25 cellular contexts compared by ENCODE assay signal in the genomic region with DNA sequence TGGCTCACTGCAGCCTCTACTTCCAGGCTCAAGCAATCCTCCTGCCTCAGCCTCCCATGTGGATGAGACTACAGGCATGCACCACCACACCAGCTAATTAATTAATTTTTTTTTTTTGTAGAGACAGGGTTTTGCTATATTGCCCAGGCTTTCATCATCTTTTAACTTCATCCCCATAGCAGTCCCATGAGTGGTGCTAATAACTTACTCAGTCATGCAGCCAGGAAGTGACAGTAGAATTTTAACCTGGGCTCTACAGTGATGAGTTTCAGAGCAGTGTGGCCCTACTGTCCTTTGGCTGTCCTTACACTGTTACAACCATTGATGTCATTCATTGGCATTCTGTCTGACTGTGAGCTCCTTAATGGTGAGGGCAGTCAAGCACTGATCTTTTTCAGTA. TPM values are rescaled to one million over a fixed set of nuclear protein-coding genes. Genes with fewer than 3 reads are reported as not detected.
A peak's percentile ranks its signal among the peaks of the same experiment; 100 is the strongest.
DNase-seq lines count a peak whose midpoint lies in the region; ATAC-seq and TF ChIP-seq lines count a peak whose summit lies in the region.
"Had no signal": no experiment of that assay in that cellular context is flagged by ENCODE, and none has a peak within 500 bp of the region (broad histone marks: within the 10 kb centered on the region; RNA-seq: fewer than 3 reads in every experiment).

No MANE protein-coding gene starts in this region.

- H3K79me2 ChIP-seq in HCT116 (ENCODE audit: insufficient read depth, low read length) (no peaks in the 10 kb centered on the region; the same call in 1 of the 2 replicates), PC-9 (ENCODE audit: low read depth) (peaks cover 10% of the 10 kb centered on the region)

- H3K9me2 ChIP-seq in HCT116 (ENCODE audit: insufficient read depth) = no peaks in the 10 kb centered on the region
- no peaks in the 10 kb centered on the region for H3K9me2 ChIP-seq in PC-9 (ENCODE audit: insufficient read depth)

- intact Hi-C loops in HCT116 (cut with micrococcal nuclease) = no loop called here
- intact Hi-C loops in PC-9 (cut with micrococcal nuclease; ENCODE audit: unreplicated experiment) = no loop called here
- intact Hi-C loops in activated CD4-positive, alpha-beta memory T cell treated with anti-CD3 and anti-CD28 coated beads for 36 hours (cut with micrococcal nuclease) = no loop called here

- no peaks in the 10 kb centered on the region for H3K36me3 Mint-ChIP-seq in activated CD4-positive, alpha-beta memory T cell treated with anti-CD3 and anti-CD28 coated beads for 36 hours
- H3K36me3 Mint-ChIP-seq: natural killer cell had no signal

- H2AFZ ChIP-seq in HCT116 (ENCODE audit: low read depth, low read length, poor library complexity, severe bottlenecking) (no peak overlapping the region), PC-9 (no peak overlapping the region)
- H2AFZ ChIP-seq: GM23338 had no signal

- no peak overlapping the region for H3K4me3 ChIP-seq in AG10803 (ENCODE audit: low read length)
- H3K4me3 ChIP-seq in HCT116 (replicated peaks in 1 of 2; ENCODE audit: low read depth in 1 of 2, low read length in 2 of 2) = no peak overlapping the region
- no peak overlapping the region for H3K4me3 ChIP-seq in PC-9
- no peak overlapping the region for H3K4me3 ChIP-seq in fibroblast of the aortic adventitia (ENCODE audit: low read depth, low read length)
- H3K4me3 ChIP-seq: GM23338, SK-N-MC had no signal

- peaks cover 32% of the 10 kb centered on the region for H3K4me1 Mint-ChIP-seq in activated CD4-positive, alpha-beta memory T cell treated with anti-CD3 and anti-CD28 coated beads for 36 hours (ENCODE audit: low read depth)

- no peak overlapping the region for H3K4me2 ChIP-seq in HCT116 (ENCODE audit: low read length)
- no peak overlapping the region for H3K4me2 ChIP-seq in PC-9
- H3K4me2 ChIP-seq: GM23338 had no signal

- H3K36me3 ChIP-seq in HCT116 (ENCODE audit: control insufficient read depth in 1 of 2, insufficient read depth in 2 of 2, low read length in 2 of 2) = no peaks in the 10 kb centered on the region
- H3K36me3 ChIP-seq in PC-9 (ENCODE audit: low read depth) = no peaks in the 10 kb centered on the region
- H3K36me3 ChIP-seq: BE2C had no signal

- DNase-seq in AG10803 (ENCODE audit: low read depth) = peak; percentile 16
- DNase-seq in HCT116 (ENCODE audit: low read depth, low spot score) = no peak
- DNase-seq in PC-9 = no peak
- peak; percentile 23 for DNase-seq in fibroblast of the aortic adventitia (ENCODE audit: low read depth)
- DNase-seq in NCI-H2029 treated with DMSO at 0.1 percent for 48 hours (lab: John Stamatoyannopoulos, UW) = no peak
- no peak for DNase-seq in activated CD4-positive, alpha-beta memory T cell treated with anti-CD3 and anti-CD28 coated beads for 36 hours
- DNase-seq in HEK293T (ENCODE audit: extremely low spot score) = no peak
- DNase-seq: activated effector memory CD4-positive, alpha-beta T cell treated with anti-CD3 and anti-CD28 coated beads, Interleukin-2, amount 50 U/mL, for 16 hours; activated naive CD8-positive, alpha-beta T cell treated with anti-CD3 and anti-CD28 coated beads, Interleukin-2, amount 10 ng/mL, durations not matched to agents 7 days and 5 days; activated T-cell treated with anti-CD3 and anti-CD28 coated beads, Interleukin-2, amount 50 U/mL, for 1 hour; BE2C; central memory CD4-positive, alpha-beta T cell; dermis blood vessel endothelial cell; DMS79; kidney; natural killer cell; NCI-H1105 treated with DMSO at 0.1 percent for 48 hours; NCI-H2029; NCI-H774; occipital lobe had no signal

- no peak for TF ChIP-seq RAD21 in HCT116 (IDR thresholded peaks at IDR 0.05; ENCODE audit: low read depth)

- H3K4me3 Mint-ChIP-seq in activated CD4-positive, alpha-beta memory T cell treated with anti-CD3 and anti-CD28 coated beads for 36 hours = no peak overlapping the region
- H3K4me3 Mint-ChIP-seq: activated naive CD8-positive, alpha-beta T cell treated with anti-CD3 and anti-CD28 coated beads, Interleukin-2, amount 10 ng/mL, durations not matched to agents 7 days and 5 days; GM23338; natural killer cell; stimulated activated naive CD8-positive, alpha-beta T cell treated with anti-CD3 and anti-CD28 coated beads, Interleukin-15, Interleukin-2, amounts not matched to agents 100 ng/mL and 50 ng/mL, for 24 hours; T-helper 1 cell treated with Interleukin-12 subunit alpha and Interleukin-12 subunit beta and Interleukin-4 antibody, amounts not matched to agents 30 μg/mL and 1 μg/mL, for 36 hours had no signal

- H3K4me1 ChIP-seq in HCT116 (ENCODE audit: control insufficient read depth in 1 of 2, insufficient read depth in 2 of 2, low read length in 2 of 2) (peaks cover 15 to 48% of the 10 kb centered on the region in 2 experiments), PC-9 (replicated peaks; ENCODE audit: insufficient read depth) (peaks cover 25% of the 10 kb centered on the region)
- H3K4me1 ChIP-seq: BE2C had no signal

- H3K27ac ChIP-seq in HCT116 (ENCODE audit: low read depth, low read length) (no peak overlapping the region), PC-9 (peak overlapping the region; percentile 70)
- H3K27ac ChIP-seq: SK-N-MC had no signal

- no peak for ATAC-seq in HCT116
- ATAC-seq in GM19455 (IDR thresholded peaks at IDR 0.05; ENCODE audit: unreplicated experiment) = no peak
- ATAC-seq: GM23338, natural killer cell had no signal

- TF ChIP-seq CTCF in AG10803 (conservative IDR thresholded peaks at IDR 0.05; ENCODE audit: low read length) (no peak), HCT116 (IDR thresholded peaks at IDR 0.05 in 2 of 3, conservative IDR thresholded peaks at IDR 0.05 in 1 of 3; ENCODE audit: borderline replicate concordance in 1 of 3, insufficient read depth in 1 of 3, low read depth in 2 of 3, low read length in 2 of 3) (no peak), PC-9 (conservative IDR thresholded peaks at IDR 0.05) (no peak), fibroblast of the aortic adventitia (IDR thresholded peaks at IDR 0.05; ENCODE audit: insufficient read depth, low read length) (no peak)

- no peaks in the 10 kb centered on the region for H4K20me1 ChIP-seq in HCT116 (ENCODE audit: insufficient read depth)
- no peaks in the 10 kb centered on the region for H4K20me1 ChIP-seq in PC-9 (ENCODE audit: insufficient read depth)

- POLR2A ChIA-PET in HCT116 (lab: Charles Lee) = interaction anchor here (1.2 to 1.4 kb wide), 2 partner anchors 9 to 34 kb away, joined by 3 to 4 read pairs; no protein-coding TSS in a partner anchor
- POLR2A ChIA-PET in PC-9 (lab: Charles Lee; ENCODE audit: unreplicated experiment) = no interaction called here
- POLR2A ChIA-PET in activated CD4-positive, alpha-beta memory T cell treated with anti-CD3 and anti-CD28 coated beads for 36 hours (lab: Charles Lee) = no interaction called here
- POLR2A ChIA-PET in HEK293T (lab: Yijun Ruan, JAX) = no interaction called here

- BruUV-seq in HCT116 (replicated peaks; lab: Mats Ljungman, UMichigan) (no TSS peak), PC-9 (replicated peaks; lab: Mats Ljungman, UMichigan) (no TSS peak)

- H3K27ac Mint-ChIP-seq in activated CD4-positive, alpha-beta memory T cell treated with anti-CD3 and anti-CD28 coated beads for 36 hours = no peak overlapping the region
- H3K27ac Mint-ChIP-seq: activated naive CD8-positive, alpha-beta T cell treated with anti-CD3 and anti-CD28 coated beads, Interleukin-2, amount 10 ng/mL, durations not matched to agents 7 days and 5 days; natural killer cell had no signal

- H3K9ac ChIP-seq in HCT116 (ENCODE audit: low read length) = no peak overlapping the region

- CTCF ChIA-PET in HCT116 (lab: Charles Lee) = interaction anchor here (0.8 to 1.9 kb wide), 2 partner anchors 34 to 332 kb away, joined by 3 to 4 read pairs; no protein-coding TSS in a partner anchor
- CTCF ChIA-PET in PC-9 (lab: Charles Lee) = no interaction called here
- CTCF ChIA-PET in activated CD4-positive, alpha-beta memory T cell treated with anti-CD3 and anti-CD28 coated beads for 36 hours (lab: Charles Lee) = interaction anchor here (1.2 kb wide), 1 partner anchor 332 kb away, joined by 3 read pairs; no protein-coding TSS in a partner anchor
- CTCF ChIA-PET in HEK293T (lab: Yijun Ruan, JAX) = no interaction called here

- no peaks in the 10 kb centered on the region for H3K27me3 ChIP-seq in HCT116 (ENCODE audit: insufficient read depth, low read length)
- no peaks in the 10 kb centered on the region for H3K27me3 ChIP-seq in PC-9 (ENCODE audit: insufficient read depth, low read depth)
- H3K27me3 ChIP-seq: BE2C had no signal

- H3K27me3 Mint-ChIP-seq in activated CD4-positive, alpha-beta memory T cell treated with anti-CD3 and anti-CD28 coated beads for 36 hours = no peaks in the 10 kb centered on the region
- H3K27me3 Mint-ChIP-seq: activated naive CD8-positive, alpha-beta T cell treated with anti-CD3 and anti-CD28 coated beads, Interleukin-2, amount 10 ng/mL, durations not matched to agents 7 days and 5 days; stimulated activated naive CD8-positive, alpha-beta T cell treated with anti-CD3 and anti-CD28 coated beads, Interleukin-15, Interleukin-2, amounts not matched to agents 100 ng/mL and 50 ng/mL, for 24 hours had no signal

- H3K9me3 Mint-ChIP-seq in activated CD4-positive, alpha-beta memory T cell treated with anti-CD3 and anti-CD28 coated beads for 36 hours = no peaks in the 10 kb centered on the region
- H3K9me3 Mint-ChIP-seq: natural killer cell; stimulated activated naive CD8-positive, alpha-beta T cell treated with anti-CD3 and anti-CD28 coated beads, Interleukin-15, Interleukin-2, amounts not matched to agents 100 ng/mL and 50 ng/mL, for 24 hours; T-helper 1 cell treated with Interleukin-12 subunit alpha and Interleukin-12 subunit beta and Interleukin-4 antibody, amounts not matched to agents 30 μg/mL and 1 μg/mL, for 36 hours had no signal

- peaks cover 17% of the 10 kb centered on the region; the same call in 1 of the 2 replicates for H3F3A ChIP-seq in PC-9 (ENCODE audit: insufficient read depth, low read depth)

- RAD21 ChIA-PET in HCT116 (lab: Charles Lee; ENCODE audit: low non-redundant PET in 1 of 2, low total read pairs in 2 of 2, uncharacterized antibody in 2 of 2, unreplicated experiment in 2 of 2) = no interaction called here

- H3K9me3 ChIP-seq in HCT116 (ENCODE audit: control insufficient read depth in 1 of 2, insufficient read depth in 1 of 2, low read depth in 1 of 2, low read length in 2 of 2) = no peaks in the 10 kb centered on the region
- H3K9me3 ChIP-seq in PC-9 (ENCODE audit: insufficient read depth, low read depth) = 0 out of 2 replicates have a peak, but pooled peaks cover 6% of the 10 kb centered on the region
- H3K9me3 ChIP-seq: BE2C had no signal

- no peak for TF ChIP-seq POLR2A in HCT116 (IDR thresholded peaks at IDR 0.05; ENCODE audit: borderline replicate concordance, extremely low read depth, insufficient read depth, insufficient read length)

TF ChIP-seq in HCT116, 20 proteins besides CTCF, POLR2A, EP300 and RAD21 (continues in another document):
- TF ChIP-seq CEBPB (IDR thresholded peaks at IDR 0.05; ENCODE audit: low read depth) = peak; percentile 70

TF ChIP-seq in HEK293T, 16 proteins besides CTCF, POLR2A, EP300 and RAD21 (continues in another document):
- no peak for TF ChIP-seq L3MBTL2 (conservative IDR thresholded peaks at IDR 0.05)

RNA-seq across cellular contexts. Expression of gene OCIAD2, which starts 3.9 kb away (rescaled TPM):
- 64.0 TPM for total RNA-seq in HCT116 (2021; ENCODE audit: unreplicated experiment)
- polyA plus RNA-seq in HCT116 (2012) = 135 and 147 TPM in 2 replicates
- 133 and 136 TPM in 2 replicates for total RNA-seq in PC-9 (2021)
- 2.9 and 20.3 TPM in 2 replicates for total RNA-seq in fibroblast of the aortic adventitia (ENCODE audit: low replicate concordance)
- 10 to 100 TPM; 54.2 to 71.6 TPM for total RNA-seq in activated CD4-positive, alpha-beta memory T cell treated with anti-CD3 and anti-CD28 coated beads for 36 hours

Comparison
In these comparisons a context has a peak if more than half of its experiments do, and no peak if none do; other contexts are left out.
1. DNase-seq: peak in AG10803 (single experiment) and fibroblast of the aortic adventitia (single experiment); none in HCT116 (single experiment), PC-9 (0 of 2), NCI-H2029 treated with DMSO at 0.1 percent for 48 hours (single experiment), activated CD4-positive, alpha-beta memory T cell treated with anti-CD3 and anti-CD28 coated beads for 36 hours (single experiment) and HEK293T (single experiment).
2. CTCF ChIA-PET loops: an anchor here in HCT116 (0.8 to 1.9 kb wide) and activated CD4-positive, alpha-beta memory T cell treated with anti-CD3 and anti-CD28 coated beads for 36 hours (1.2 kb wide); none called in PC-9 and HEK293T.